In genomic region chrX:123803331-123803983, GRCh38 we compare ENCODE assay signal across 8 cellular contexts. TPM values are rescaled to one million over a fixed set of nuclear protein-coding genes. Genes with fewer than 3 reads are reported as not detected.
DNase-seq lines count a peak whose midpoint lies in the region; ATAC-seq, FAIRE-seq and TF ChIP-seq lines count a peak whose summit lies in the region.

No MANE protein-coding gene starts in this region.

- H3K27ac ChIP-seq in BLaER1 (no peak overlapping the region), keratinocyte (ENCODE audit: control insufficient read depth, insufficient read depth, low read length) (peak overlapping the region; percentile 25)

- no peaks in the 10 kb centered on the region for H3K9me3 Mint-ChIP-seq in activated naive CD8-positive, alpha-beta T cell treated with anti-CD3 and anti-CD28 coated beads for 36 hours

- H3K9ac ChIP-seq in BLaER1 (no peak overlapping the region), keratinocyte (ENCODE audit: control insufficient read depth, extremely low read depth, insufficient read depth, low read length) (no peak overlapping the region)

- H3K4me3 ChIP-seq in BLaER1, result no peak overlapping the region
- no peak overlapping the region for H3K4me3 ChIP-seq in keratinocyte (ENCODE audit: control insufficient read depth in 2 of 3, extremely low read depth in 1 of 3, insufficient read depth in 2 of 3, low read depth in 1 of 3, low read length in 3 of 3)

- no peak for TF ChIP-seq CTCF in keratinocyte (optimal IDR thresholded peaks at IDR 0.05 in 1 of 3, IDR thresholded peaks at IDR 0.05 in 1 of 3, conservative IDR thresholded peaks at IDR 0.05 in 1 of 3; ENCODE audit: extremely low read depth in 1 of 3, insufficient read depth in 2 of 3, low read length in 3 of 3)

- TF ChIP-seq POLR2A in GM18505 (IDR thresholded peaks at IDR 0.05; ENCODE audit: borderline replicate concordance, extremely low read depth, insufficient read depth, insufficient read length), result no peak

- H3K27me3 ChIP-seq in BLaER1, result no peaks in the 10 kb centered on the region
- H3K27me3 ChIP-seq in keratinocyte (ENCODE audit: control insufficient read depth, extremely low read depth, insufficient read depth, low read length), result no peaks in the 10 kb centered on the region

- H3K4me1 ChIP-seq in BLaER1 (peaks cover 14% of the 10 kb centered on the region), keratinocyte (ENCODE audit: control insufficient read depth, extremely low read depth, insufficient read depth, low read length) (peaks cover 9% of the 10 kb centered on the region)

- no peak overlapping the region for H2AFZ ChIP-seq in keratinocyte (ENCODE audit: control insufficient read depth, low read length)

- H3K27ac Mint-ChIP-seq in activated naive CD8-positive, alpha-beta T cell treated with anti-CD3 and anti-CD28 coated beads for 36 hours, result peak overlapping the region; percentile 70

- ATAC-seq in HG03378 (IDR thresholded peaks at IDR 0.05; ENCODE audit: unreplicated experiment) (peak; percentile 72), GM18505 (IDR thresholded peaks at IDR 0.05; ENCODE audit: unreplicated experiment) (no peak)

- H3K27me3 Mint-ChIP-seq in activated naive CD8-positive, alpha-beta T cell treated with anti-CD3 and anti-CD28 coated beads for 36 hours, result no peaks in the 10 kb centered on the region

- peaks cover 7% of the 10 kb centered on the region for H3K4me1 Mint-ChIP-seq in activated naive CD8-positive, alpha-beta T cell treated with anti-CD3 and anti-CD28 coated beads for 36 hours

- H3K79me2 ChIP-seq in keratinocyte (ENCODE audit: control insufficient read depth, insufficient read depth, low read length), result no peaks in the 10 kb centered on the region

- H3K9me3 ChIP-seq in BLaER1 (no peaks in the 10 kb centered on the region), keratinocyte (ENCODE audit: control insufficient read depth, low read depth, low read length) (no peaks in the 10 kb centered on the region)

- FAIRE-seq in GM18507 (lab: Jason Lieb, UNC) (peak; percentile 66), keratinocyte (lab: Jason Lieb, UNC) (no peak)

- H3K36me3 Mint-ChIP-seq in activated naive CD8-positive, alpha-beta T cell treated with anti-CD3 and anti-CD28 coated beads for 36 hours, result no peaks in the 10 kb centered on the region

- no peaks in the 10 kb centered on the region for H3K9me1 ChIP-seq in keratinocyte (ENCODE audit: control insufficient read depth, extremely low read depth, insufficient read depth, low read length)

- DNase-seq in GM18507 (ENCODE audit: extremely low spot score, insufficient read length, low read depth), result no peak
- peak; percentile 97 for DNase-seq in NCI-H748 treated with DMSO at 0.1 percent for 48 hours (lab: John Stamatoyannopoulos, UW)
- DNase-seq in activated naive CD8-positive, alpha-beta T cell treated with anti-CD3 and anti-CD28 coated beads for 36 hours, result peak; percentile 10
- peak; percentile 57 for DNase-seq in keratinocyte (ENCODE audit: low read depth, low spot score)
- no peak for DNase-seq in cerebellum (ENCODE audit: low spot score)

- H3K36me3 ChIP-seq in BLaER1, result no peaks in the 10 kb centered on the region
- H3K36me3 ChIP-seq in keratinocyte (ENCODE audit: control insufficient read depth in 2 of 2, extremely low read depth in 1 of 2, insufficient read depth in 2 of 2, low read length in 2 of 2), result no peaks in the 10 kb centered on the region

- peak overlapping the region; percentile 31 for H3K4me2 ChIP-seq in BLaER1
- peak overlapping the region; percentile 6 for H3K4me2 ChIP-seq in keratinocyte (ENCODE audit: control insufficient read depth, extremely low read depth, insufficient read depth, low read depth, low read length)

- H3K4me3 Mint-ChIP-seq in activated naive CD8-positive, alpha-beta T cell treated with anti-CD3 and anti-CD28 coated beads for 36 hours, result no peak overlapping the region

- dilution Hi-C loops in keratinocyte (cut with MboI; ENCODE audit: extremely low pct_ligation_motif_present, low sequenced_read_pairs), result no loop called here

- H4K20me1 ChIP-seq in BLaER1 (no peaks in the 10 kb centered on the region), keratinocyte (ENCODE audit: control insufficient read depth, extremely low read depth, insufficient read depth, low read length) (no peaks in the 10 kb centered on the region)

RNA-seq across cellular contexts. Expression of gene XIAP, which starts 56.4 kb away (rescaled TPM):
- total RNA-seq in activated naive CD8-positive, alpha-beta T cell treated with anti-CD3 and anti-CD28 coated beads for 36 hours, result 10 to 100 TPM; 23.7 to 26.7 TPM
- polyA plus RNA-seq in keratinocyte, result 13.2 to 18.3 TPM (median 14.5 TPM) in 3 replicates
- 20.4 TPM for polyA plus RNA-seq in keratinocyte (2011; ENCODE audit: low read depth)
- 7.2 and 9.8 TPM in 2 replicates for polyA plus RNA-seq in keratinocyte (2011; cell fraction: cytosol; rRNA removed)
- 17.8 and 18.3 TPM in 2 replicates for polyA plus RNA-seq in keratinocyte (2011; cell fraction: nucleus; rRNA removed)
- 14.2 and 16.5 TPM in 2 replicates for polyA plus RNA-seq in keratinocyte (2012; ENCODE audit: low replicate concordance)
- polyA minus RNA-seq in keratinocyte, result 3.1 to 15.2 TPM (median 6.9 TPM) in 3 replicates
- 15.5 TPM for polyA minus RNA-seq in keratinocyte (2011; cell fraction: cytosol; rRNA and poly(A)+ RNA removed)
- polyA minus RNA-seq in keratinocyte (2011; cell fraction: nucleus; rRNA and poly(A)+ RNA removed), result 16.7 and 23.1 TPM in 2 replicates
- 48.0 TPM for total RNA-seq in cerebellum

Comparison
In these comparisons a context has a peak if more than half of its experiments do, and no peak if none do; other contexts are left out.
1. DNase-seq: peak in NCI-H748 treated with DMSO at 0.1 percent for 48 hours (single experiment), activated naive CD8-positive, alpha-beta T cell treated with anti-CD3 and anti-CD28 coated beads for 36 hours (single experiment) and keratinocyte (single experiment); none in GM18507 (single experiment) and cerebellum (single experiment).